Comparison of ENCODE assay signal across 1 cellular context in the genomic region with DNA sequence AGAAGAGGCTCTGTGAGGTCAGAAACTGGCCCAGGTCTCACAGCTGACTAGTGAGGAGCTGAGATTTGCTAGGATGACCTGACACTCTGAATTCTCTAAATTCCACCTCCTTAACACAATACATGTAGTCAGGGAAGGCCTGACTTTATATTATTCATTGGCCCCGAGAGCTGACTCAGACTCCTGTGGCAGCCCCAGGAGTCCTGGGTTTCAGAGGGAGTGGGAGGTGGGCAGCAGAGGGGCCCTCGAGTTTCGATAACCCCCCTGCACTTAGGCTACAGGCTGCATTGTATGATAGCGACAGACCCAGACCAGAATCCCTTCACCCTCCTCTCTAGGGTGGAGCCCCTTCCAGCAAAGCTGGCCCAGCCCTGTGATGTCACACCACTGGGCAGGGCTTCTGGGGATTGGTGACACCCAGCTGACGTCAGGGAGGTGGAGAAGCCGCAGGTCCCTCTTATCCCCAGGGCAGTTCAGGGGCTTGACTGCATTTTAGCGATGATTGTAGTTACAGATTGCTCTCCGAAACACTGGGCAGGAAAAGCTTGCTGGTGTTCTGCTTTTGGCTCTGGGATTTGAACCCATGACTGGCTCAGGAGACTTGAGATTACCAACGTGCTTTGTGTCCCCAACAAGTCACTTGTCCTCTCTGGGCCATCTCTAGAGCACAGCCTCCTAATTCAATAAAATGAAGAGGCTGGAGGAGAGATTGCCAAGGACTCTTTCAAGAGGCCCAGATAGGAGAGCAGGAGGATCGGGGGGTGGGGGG.
TF ChIP-seq lines count a peak whose summit lies in the region.

No MANE protein-coding gene starts in this region.

TF ChIP-seq in K562, 482 proteins besides CTCF, POLR2A, EP300 and RAD21 (continued from another document and continues in another):
- TF ChIP-seq, protein P1, sequence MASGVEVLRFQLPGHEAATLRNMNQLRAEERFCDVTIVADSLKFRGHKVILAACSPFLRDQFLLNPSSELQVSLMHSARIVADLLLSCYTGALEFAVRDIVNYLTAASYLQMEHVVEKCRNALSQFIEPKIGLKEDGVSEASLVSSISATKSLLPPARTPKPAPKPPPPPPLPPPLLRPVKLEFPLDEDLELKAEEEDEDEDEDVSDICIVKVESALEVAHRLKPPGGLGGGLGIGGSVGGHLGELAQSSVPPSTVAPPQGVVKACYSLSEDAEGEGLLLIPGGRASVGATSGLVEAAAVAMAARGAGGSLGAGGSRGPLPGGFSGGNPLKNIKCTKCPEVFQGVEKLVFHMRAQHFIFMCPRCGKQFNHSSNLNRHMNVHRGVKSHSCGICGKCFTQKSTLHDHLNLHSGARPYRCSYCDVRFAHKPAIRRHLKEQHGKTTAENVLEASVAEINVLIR (CRISPR knock-in tag; IDR thresholded peaks at IDR 0.05) = peak; percentile 67
- TF ChIP-seq, protein P2, sequence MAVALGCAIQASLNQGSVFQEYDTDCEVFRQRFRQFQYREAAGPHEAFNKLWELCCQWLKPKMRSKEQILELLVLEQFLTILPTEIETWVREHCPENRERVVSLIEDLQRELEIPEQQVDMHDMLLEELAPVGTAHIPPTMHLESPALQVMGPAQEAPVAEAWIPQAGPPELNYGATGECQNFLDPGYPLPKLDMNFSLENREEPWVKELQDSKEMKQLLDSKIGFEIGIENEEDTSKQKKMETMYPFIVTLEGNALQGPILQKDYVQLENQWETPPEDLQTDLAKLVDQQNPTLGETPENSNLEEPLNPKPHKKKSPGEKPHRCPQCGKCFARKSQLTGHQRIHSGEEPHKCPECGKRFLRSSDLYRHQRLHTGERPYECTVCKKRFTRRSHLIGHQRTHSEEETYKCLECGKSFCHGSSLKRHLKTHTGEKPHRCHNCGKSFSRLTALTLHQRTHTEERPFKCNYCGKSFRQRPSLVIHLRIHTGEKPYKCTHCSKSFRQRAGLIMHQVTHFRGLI (CRISPR knock-in tag; IDR thresholded peaks at IDR 0.05) = no peak
- TF ChIP-seq SAFB (IDR thresholded peaks at IDR 0.05; ENCODE audit: borderline replicate concordance, low read depth, low read length) (no peak), PTTG1 (tag; IDR thresholded peaks at IDR 0.05; ENCODE audit: low read depth) (no peak), ZNF551 (CRISPR knock-in tag; IDR thresholded peaks at IDR 0.05) (no peak), ZNF174 (CRISPR knock-in tag; IDR thresholded peaks at IDR 0.05) (no peak), XRCC3 (IDR thresholded peaks at IDR 0.05) (no peak), HDAC1 (IDR thresholded peaks at IDR 0.05) (peak in 1 of 2 experiments; percentile 38; a peak in 1 of 4 replicates), KDM1A (IDR thresholded peaks at IDR 0.05) (peak; percentile 76 to 84), NEUROD1 (IDR thresholded peaks at IDR 0.05; ENCODE audit: borderline replicate concordance, low read depth, low read length, partially characterized antibody) (no peak), ZBTB7A (IDR thresholded peaks at IDR 0.05; ENCODE audit: borderline replicate concordance, control insufficient read depth, low read depth, low read length) (peak; percentile 86; the same call in 1 of the 2 replicates), ATF1 (CRISPR knock-in tag; IDR thresholded peaks at IDR 0.05) (peak; percentile 39; the same call in 1 of the 2 replicates), ATF1 (tag; IDR thresholded peaks at IDR 0.05) (peak; percentile 97), EGR1 (conservative IDR thresholded peaks at IDR 0.05) (peak; percentile 29; the same call in 1 of the 2 replicates), HNRNPLL (IDR thresholded peaks at IDR 0.05; ENCODE audit: low read depth, low read length, poor library complexity, severe bottlenecking) (no peak), ZNF436 (CRISPR knock-in tag; IDR thresholded peaks at IDR 0.05) (no peak), CSDE1 (IDR thresholded peaks at IDR 0.05) (peak in 1 of 2 experiments; percentile 57; a peak in 1 of 4 replicates), POLR3A (IDR thresholded peaks at IDR 0.05; ENCODE audit: borderline replicate concordance, extremely low read depth, insufficient read depth, insufficient read length) (no peak), MEIS2 (IDR thresholded peaks at IDR 0.05; ENCODE audit: partially characterized antibody) (peak; percentile 29), ZC3H11A (IDR thresholded peaks at IDR 0.05; ENCODE audit: low read depth, low read length) (no peak), ZFP30 (CRISPR knock-in tag; IDR thresholded peaks at IDR 0.05; ENCODE audit: borderline replicate concordance) (no peak), CBX2 (IDR thresholded peaks at IDR 0.05; ENCODE audit: insufficient read depth, low read length, poor library complexity, severe bottlenecking) (no peak), SRF (CRISPR knock-in tag; IDR thresholded peaks at IDR 0.05) (no peak; a peak in 1 of 4 replicates), GABPB2 (CRISPR knock-in tag; conservative IDR thresholded peaks at IDR 0.05) (no peak), ETV5 (CRISPR knock-in tag; IDR thresholded peaks at IDR 0.05; ENCODE audit: low read depth) (no peak), CBFA2T2 (conservative IDR thresholded peaks at IDR 0.05) (peak; percentile 64), IFI16 (CRISPR knock-in tag; IDR thresholded peaks at IDR 0.05) (no peak), TFAM (CRISPR knock-in tag; conservative IDR thresholded peaks at IDR 0.05) (no peak), NFXL1 (CRISPR knock-in tag; IDR thresholded peaks at IDR 0.05) (no peak), TBL1XR1 (IDR thresholded peaks at IDR 0.05; ENCODE audit: low read length in 2 of 2) (no peak), TAL1 (IDR thresholded peaks at IDR 0.05) (peak; percentile 26; the same call in 1 of the 2 replicates), SLC30A9 (CRISPR knock-in tag; IDR thresholded peaks at IDR 0.05) (no peak), SETDB1 (IDR thresholded peaks at IDR 0.05; ENCODE audit: low read length) (no peak), ARID1B (IDR thresholded peaks at IDR 0.05) (no peak; the same call in 1 of the 2 replicates), KAT8 (IDR thresholded peaks at IDR 0.05; ENCODE audit: low read depth) (no peak), ZKSCAN8 (CRISPR knock-in tag; IDR thresholded peaks at IDR 0.05) (no peak), SIN3B (IDR thresholded peaks at IDR 0.05; ENCODE audit: low read depth) (no peak), PHF21A (IDR thresholded peaks at IDR 0.05; ENCODE audit: borderline replicate concordance, low read depth) (peak; percentile 58; the same call in 1 of the 2 replicates), NFIC (IDR thresholded peaks at IDR 0.05) (no peak), ZNF143 (CRISPR knock-in tag; IDR thresholded peaks at IDR 0.05) (no peak), TCFL5 (CRISPR knock-in tag; conservative IDR thresholded peaks at IDR 0.05) (no peak), FOXA3 (CRISPR knock-in tag; conservative IDR thresholded peaks at IDR 0.05 in 1 of 2, IDR thresholded peaks at IDR 0.05 in 1 of 2) (no peak; a peak in 1 of 4 replicates), DPF2 (IDR thresholded peaks at IDR 0.05) (no peak; the same call in 1 of the 2 replicates), RHOXF2B (CRISPR knock-in tag; conservative IDR thresholded peaks at IDR 0.05) (no peak)
- TF ChIP-seq, protein P3, sequence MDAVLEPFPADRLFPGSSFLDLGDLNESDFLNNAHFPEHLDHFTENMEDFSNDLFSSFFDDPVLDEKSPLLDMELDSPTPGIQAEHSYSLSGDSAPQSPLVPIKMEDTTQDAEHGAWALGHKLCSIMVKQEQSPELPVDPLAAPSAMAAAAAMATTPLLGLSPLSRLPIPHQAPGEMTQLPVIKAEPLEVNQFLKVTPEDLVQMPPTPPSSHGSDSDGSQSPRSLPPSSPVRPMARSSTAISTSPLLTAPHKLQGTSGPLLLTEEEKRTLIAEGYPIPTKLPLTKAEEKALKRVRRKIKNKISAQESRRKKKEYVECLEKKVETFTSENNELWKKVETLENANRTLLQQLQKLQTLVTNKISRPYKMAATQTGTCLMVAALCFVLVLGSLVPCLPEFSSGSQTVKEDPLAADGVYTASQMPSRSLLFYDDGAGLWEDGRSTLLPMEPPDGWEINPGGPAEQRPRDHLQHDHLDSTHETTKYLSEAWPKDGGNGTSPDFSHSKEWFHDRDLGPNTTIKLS (IDR thresholded peaks at IDR 0.05; ENCODE audit: borderline replicate concordance, low read depth) = 0 out of 2 replicates have a peak, but pooled peaks have one; percentile 57
- TF ChIP-seq, protein P4, sequence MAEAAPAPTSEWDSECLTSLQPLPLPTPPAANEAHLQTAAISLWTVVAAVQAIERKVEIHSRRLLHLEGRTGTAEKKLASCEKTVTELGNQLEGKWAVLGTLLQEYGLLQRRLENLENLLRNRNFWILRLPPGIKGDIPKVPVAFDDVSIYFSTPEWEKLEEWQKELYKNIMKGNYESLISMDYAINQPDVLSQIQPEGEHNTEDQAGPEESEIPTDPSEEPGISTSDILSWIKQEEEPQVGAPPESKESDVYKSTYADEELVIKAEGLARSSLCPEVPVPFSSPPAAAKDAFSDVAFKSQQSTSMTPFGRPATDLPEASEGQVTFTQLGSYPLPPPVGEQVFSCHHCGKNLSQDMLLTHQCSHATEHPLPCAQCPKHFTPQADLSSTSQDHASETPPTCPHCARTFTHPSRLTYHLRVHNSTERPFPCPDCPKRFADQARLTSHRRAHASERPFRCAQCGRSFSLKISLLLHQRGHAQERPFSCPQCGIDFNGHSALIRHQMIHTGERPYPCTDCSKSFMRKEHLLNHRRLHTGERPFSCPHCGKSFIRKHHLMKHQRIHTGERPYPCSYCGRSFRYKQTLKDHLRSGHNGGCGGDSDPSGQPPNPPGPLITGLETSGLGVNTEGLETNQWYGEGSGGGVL (CRISPR knock-in tag; IDR thresholded peaks at IDR 0.05) = no peak
- TF ChIP-seq, protein P5, sequence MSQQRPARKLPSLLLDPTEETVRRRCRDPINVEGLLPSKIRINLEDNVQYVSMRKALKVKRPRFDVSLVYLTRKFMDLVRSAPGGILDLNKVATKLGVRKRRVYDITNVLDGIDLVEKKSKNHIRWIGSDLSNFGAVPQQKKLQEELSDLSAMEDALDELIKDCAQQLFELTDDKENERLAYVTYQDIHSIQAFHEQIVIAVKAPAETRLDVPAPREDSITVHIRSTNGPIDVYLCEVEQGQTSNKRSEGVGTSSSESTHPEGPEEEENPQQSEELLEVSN (IDR thresholded peaks at IDR 0.05; ENCODE audit: borderline replicate concordance in 1 of 2, extremely low read depth in 1 of 2, insufficient read depth in 1 of 2, insufficient read length in 1 of 2, low read depth in 1 of 2, low read length in 1 of 2, poor library complexity in 1 of 2, severe bottlenecking in 1 of 2) = no peak
- TF ChIP-seq, protein P6, sequence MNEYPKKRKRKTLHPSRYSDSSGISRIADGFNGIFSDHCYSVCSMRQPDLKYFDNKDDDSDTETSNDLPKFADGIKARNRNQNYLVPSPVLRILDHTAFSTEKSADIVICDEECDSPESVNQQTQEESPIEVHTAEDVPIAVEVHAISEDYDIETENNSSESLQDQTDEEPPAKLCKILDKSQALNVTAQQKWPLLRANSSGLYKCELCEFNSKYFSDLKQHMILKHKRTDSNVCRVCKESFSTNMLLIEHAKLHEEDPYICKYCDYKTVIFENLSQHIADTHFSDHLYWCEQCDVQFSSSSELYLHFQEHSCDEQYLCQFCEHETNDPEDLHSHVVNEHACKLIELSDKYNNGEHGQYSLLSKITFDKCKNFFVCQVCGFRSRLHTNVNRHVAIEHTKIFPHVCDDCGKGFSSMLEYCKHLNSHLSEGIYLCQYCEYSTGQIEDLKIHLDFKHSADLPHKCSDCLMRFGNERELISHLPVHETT (CRISPR knock-in tag; conservative IDR thresholded peaks at IDR 0.05 in 1 of 2, IDR thresholded peaks at IDR 0.05 in 1 of 2) = no peak
- TF ChIP-seq, protein P7, sequence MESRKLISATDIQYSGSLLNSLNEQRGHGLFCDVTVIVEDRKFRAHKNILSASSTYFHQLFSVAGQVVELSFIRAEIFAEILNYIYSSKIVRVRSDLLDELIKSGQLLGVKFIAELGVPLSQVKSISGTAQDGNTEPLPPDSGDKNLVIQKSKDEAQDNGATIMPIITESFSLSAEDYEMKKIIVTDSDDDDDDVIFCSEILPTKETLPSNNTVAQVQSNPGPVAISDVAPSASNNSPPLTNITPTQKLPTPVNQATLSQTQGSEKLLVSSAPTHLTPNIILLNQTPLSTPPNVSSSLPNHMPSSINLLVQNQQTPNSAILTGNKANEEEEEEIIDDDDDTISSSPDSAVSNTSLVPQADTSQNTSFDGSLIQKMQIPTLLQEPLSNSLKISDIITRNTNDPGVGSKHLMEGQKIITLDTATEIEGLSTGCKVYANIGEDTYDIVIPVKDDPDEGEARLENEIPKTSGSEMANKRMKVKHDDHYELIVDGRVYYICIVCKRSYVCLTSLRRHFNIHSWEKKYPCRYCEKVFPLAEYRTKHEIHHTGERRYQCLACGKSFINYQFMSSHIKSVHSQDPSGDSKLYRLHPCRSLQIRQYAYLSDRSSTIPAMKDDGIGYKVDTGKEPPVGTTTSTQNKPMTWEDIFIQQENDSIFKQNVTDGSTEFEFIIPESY (CRISPR knock-in tag; IDR thresholded peaks at IDR 0.05) = no peak
